ENCODE assay signal across 36 cellular contexts in the genomic region with DNA sequence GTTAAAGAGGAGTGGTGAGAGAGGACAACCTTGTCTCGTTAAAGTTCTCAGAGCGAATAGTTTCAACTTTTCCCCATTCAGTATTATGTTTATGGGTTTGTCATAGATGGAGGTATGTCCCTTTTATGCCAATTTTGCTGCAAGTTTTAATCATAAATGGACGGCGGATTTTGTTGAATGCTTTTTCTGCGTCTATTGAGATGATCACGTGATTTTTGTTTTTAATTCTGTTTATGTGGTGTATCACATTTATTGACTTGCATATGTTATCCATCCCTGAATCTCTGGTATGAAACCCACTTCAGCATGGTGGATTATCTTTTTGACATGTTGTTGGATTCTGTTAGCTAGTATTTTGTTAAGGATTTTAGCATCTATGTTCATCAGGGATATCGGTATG.
DNase-seq lines count a peak whose midpoint lies in the region; ATAC-seq, FAIRE-seq and TF ChIP-seq lines count a peak whose summit lies in the region.
"Had no signal": no experiment of that assay in that cellular context is flagged by ENCODE, and none has a peak within 500 bp of the region (broad histone marks: within the 10 kb centered on the region; RNA-seq: fewer than 3 reads in every experiment).

No MANE protein-coding gene starts in this region.

- no peak for FAIRE-seq in HepG2 (lab: Jason Lieb, UNC)
- FAIRE-seq in K562 (lab: Jason Lieb, UNC), result no peak
- FAIRE-seq: A204.1, A549, D721Med had no signal

- H3K36me3 ChIP-seq in HepG2 (replicated peaks in 1 of 2; ENCODE audit: control insufficient read depth in 1 of 2, insufficient read depth in 2 of 2, low read length in 2 of 2) (no peaks in the 10 kb centered on the region), right lobe of liver (no peaks in the 10 kb centered on the region), PC-9 (ENCODE audit: low read depth) (no peaks in the 10 kb centered on the region), K562 (ENCODE audit: control insufficient read depth, insufficient read depth, low read length) (no peaks in the 10 kb centered on the region), endodermal cell (ENCODE audit: control insufficient read depth, insufficient read depth, low read length) (no peaks in the 10 kb centered on the region)
- H3K36me3 ChIP-seq: BE2C; BLaER1; BLaER1 treated with 17β-estradiol and CSF1 and Interleukin-3, amounts not matched to agents 10 nM and 100 nM had no signal

- CTCF ChIA-PET in HepG2 (lab: Yijun Ruan, JAX; ENCODE audit: low intra/inter-chr PET ratio, low total read pairs), result no interaction called here
- CTCF ChIA-PET in PC-9 (lab: Charles Lee), result no interaction called here
- CTCF ChIA-PET in K562 (lab: Yijun Ruan, JAX; ENCODE audit: low intra/inter-chr PET ratio), result no interaction called here

- TF ChIP-seq EP300 in HepG2 (IDR thresholded peaks at IDR 0.05; ENCODE audit: low read depth in 2 of 2, low read length in 2 of 2) (no peak), HepG2 (CRISPR knock-in tag; IDR thresholded peaks at IDR 0.05; ENCODE audit: borderline replicate concordance) (no peak), K562 (IDR thresholded peaks at IDR 0.05; ENCODE audit: low read length) (no peak)

- peaks cover 3% of the 10 kb centered on the region for H3K36me3 Mint-ChIP-seq in endodermal cell (ENCODE audit: low read depth)
- H3K36me3 Mint-ChIP-seq: CD14-positive monocyte; CD4-positive, alpha-beta memory T cell; CD4-positive, CD25-positive, alpha-beta regulatory T cell; CD8-positive, alpha-beta memory T cell; CD8-positive, alpha-beta T cell had no signal

- no peaks in the 10 kb centered on the region for H3K9me1 ChIP-seq in K562 (ENCODE audit: control insufficient read depth, insufficient read depth, low read length)

- H3K9me2 ChIP-seq in PC-9 (ENCODE audit: insufficient read depth), result no peaks in the 10 kb centered on the region

- H3K79me2 ChIP-seq in HepG2 (ENCODE audit: insufficient read depth, low read length), result no peaks in the 10 kb centered on the region
- no peaks in the 10 kb centered on the region for H3K79me2 ChIP-seq in PC-9 (ENCODE audit: low read depth)
- no peaks in the 10 kb centered on the region for H3K79me2 ChIP-seq in K562 (ENCODE audit: control insufficient read depth, insufficient read depth, low read length)

- TF ChIP-seq POLR2A in HepG2 (IDR thresholded peaks at IDR 0.05; ENCODE audit: insufficient read depth in 1 of 2, low read depth in 2 of 2, low read length in 2 of 2), result no peak
- TF ChIP-seq POLR2A in right lobe of liver (IDR thresholded peaks at IDR 0.05), result no peak
- TF ChIP-seq POLR2A in K562 (conservative IDR thresholded peaks at IDR 0.05), result no peak

- H3K27ac Mint-ChIP-seq in endodermal cell, result no peak overlapping the region
- H3K27ac Mint-ChIP-seq: B cell; CD14-positive monocyte; CD4-positive, alpha-beta memory T cell; CD4-positive, alpha-beta T cell; CD4-positive, CD25-positive, alpha-beta regulatory T cell; CD8-positive, alpha-beta memory T cell; CD8-positive, alpha-beta T cell had no signal

- POLR2A ChIA-PET in HepG2 (lab: Yijun Ruan, JAX), result no interaction called here
- POLR2A ChIA-PET in PC-9 (lab: Charles Lee; ENCODE audit: unreplicated experiment), result interaction anchor here (0.6 kb wide), 1 partner anchor 1519 kb away, joined by 3 read pairs; no protein-coding TSS in a partner anchor
- POLR2A ChIA-PET in K562 (lab: Yijun Ruan, JAX), result no interaction called here

- H3K27me3 ChIP-seq in HepG2 (ENCODE audit: control insufficient read depth in 1 of 2, insufficient read depth in 2 of 2, low read length in 2 of 2), result no peaks in the 10 kb centered on the region
- no peaks in the 10 kb centered on the region for H3K27me3 ChIP-seq in right lobe of liver
- no peaks in the 10 kb centered on the region for H3K27me3 ChIP-seq in PC-9 (ENCODE audit: insufficient read depth, low read depth)
- no peaks in the 10 kb centered on the region for H3K27me3 ChIP-seq in K562 (ENCODE audit: control insufficient read depth in 2 of 2, insufficient read depth in 2 of 2, low read length in 2 of 2)
- no peaks in the 10 kb centered on the region for H3K27me3 ChIP-seq in endodermal cell (ENCODE audit: control insufficient read depth, insufficient read depth, low read length, poor library complexity, severe bottlenecking)
- H3K27me3 ChIP-seq: BE2C; BLaER1; BLaER1 treated with 17β-estradiol and CSF1 and Interleukin-3, amounts not matched to agents 10 nM and 100 nM had no signal

- H3K4me2 ChIP-seq in HepG2 (ENCODE audit: low read depth, low read length) (no peak overlapping the region), PC-9 (no peak overlapping the region), K562 (ENCODE audit: insufficient read depth, low read length) (no peak overlapping the region)
- H3K4me2 ChIP-seq: A549; BLaER1; BLaER1 treated with 17β-estradiol and CSF1 and Interleukin-3, amounts not matched to agents 10 nM and 100 nM had no signal

- no peak for TF ChIP-seq CTCF in HepG2 (CRISPR knock-in tag; IDR thresholded peaks at IDR 0.05)
- TF ChIP-seq CTCF in right lobe of liver (IDR thresholded peaks at IDR 0.05), result no peak
- no peak for TF ChIP-seq CTCF in PC-9 (conservative IDR thresholded peaks at IDR 0.05)
- no peak for TF ChIP-seq CTCF in K562 (IDR thresholded peaks at IDR 0.05 in 2 of 3, conservative IDR thresholded peaks at IDR 0.05 in 1 of 3; ENCODE audit: insufficient read depth in 2 of 3, low read depth in 1 of 3, low read length in 3 of 3)
- TF ChIP-seq CTCF in endodermal cell (conservative IDR thresholded peaks at IDR 0.05), result no peak

- intact Hi-C loops in HepG2 (cut with micrococcal nuclease; ENCODE audit: unreplicated experiment) (no loop called here), right lobe of liver (cut with DNase I) (no loop called here), PC-9 (cut with micrococcal nuclease; ENCODE audit: unreplicated experiment) (no loop called here), K562 (cut with micrococcal nuclease) (no loop called here)

- 15% methylated on average over 7 of the region's 7 CpGs for WGBS in HepG2 (ENCODE audit: low lambda C conversion rate)
- WGBS in right lobe of liver (ENCODE audit: insufficient coverage, low coverage, low lambda C conversion rate, missing lambda C conversion rate), result 79% methylated on average over 7 of the region's 7 CpGs
- WGBS in K562 (ENCODE audit: insufficient coverage, low coverage, missing lambda C conversion rate), result 0% methylated on average over 7 of the region's 7 CpGs
- 97% methylated on average over 7 of the region's 7 CpGs for WGBS in endodermal cell (ENCODE audit: insufficient coverage in 1 of 2, insufficient read length in 1 of 2), 2 experiments

- in situ Hi-C loops in HepG2 (cut with HindIII; ENCODE audit: extremely low pct_ligation_motif_present, low pct_unique_long_range_greater_than_20kb), result no loop called here
- in situ Hi-C loops in K562 (cut with MboI), result no loop called here

- H3K27ac ChIP-seq in HepG2 (ENCODE audit: extremely low read length, insufficient read depth, low read length) (no peak overlapping the region), right lobe of liver (no peak overlapping the region), PC-9 (no peak overlapping the region), K562 (ENCODE audit: extremely low read depth, low read depth, low read length) (no peak overlapping the region), endodermal cell (ENCODE audit: low read depth, low read length) (no peak overlapping the region)
- H3K27ac ChIP-seq: 22Rv1; A549; BLaER1; BLaER1 treated with 17β-estradiol and CSF1 and Interleukin-3, amounts not matched to agents 10 nM and 100 nM; C4-2B had no signal

- no peaks in the 10 kb centered on the region for H3F3A ChIP-seq in PC-9 (ENCODE audit: insufficient read depth, low read depth)

- H3K4me3 ChIP-seq in HepG2 (replicated peaks in 1 of 3; ENCODE audit: insufficient read depth in 1 of 3, low read depth in 2 of 3, low read length in 3 of 3) (no peak overlapping the region), right lobe of liver (no peak overlapping the region), PC-9 (no peak overlapping the region), K562 (no peak overlapping the region), endodermal cell (ENCODE audit: low read length) (peak overlapping the region; percentile 36)
- H3K4me3 ChIP-seq: A549; BLaER1; BLaER1 treated with 17β-estradiol and CSF1 and Interleukin-3, amounts not matched to agents 10 nM and 100 nM had no signal

- DNase-seq in HepG2 (ENCODE audit: low spot score), result no peak
- DNase-seq in right lobe of liver, result no peak
- DNase-seq in PC-9, result no peak
- no peak for DNase-seq in K562 (ENCODE audit: extremely low read depth in 1 of 4, low spot score in 3 of 4)
- DNase-seq in endodermal cell, result no peak
- DNase-seq in NK-92 treated with Interleukin-12 subunit alpha and Interleukin-12 subunit beta, amount 100 ng/mL, for 24 hours (lab: John Stamatoyannopoulos, UW), result no peak
- DNase-seq in NCI-H1105 (lab: John Stamatoyannopoulos, UW), result no peak
- DNase-seq in EL, result no peak
- DNase-seq: 8988T; ACHN; AML-193; BE2C; C1 segment of cervical spinal cord; Caco-2; Calu3; CD4-positive, alpha-beta memory T cell; CD4-positive, alpha-beta T cell; CD4-positive, CD25-positive, alpha-beta regulatory T cell; CD8-positive, alpha-beta memory T cell; CD8-positive, alpha-beta T cell; COR-L47; DMS 273 treated with DMSO at 0.1 percent for 48 hours; DMS153; DMS53; DMS79; DMS79 treated with DMSO at 0.1 percent for 48 hours; DND-41 had no signal

- H3K9me3 ChIP-seq in HepG2 (ENCODE audit: low read length) (peaks cover 72% of the 10 kb centered on the region), right lobe of liver (no peaks in the 10 kb centered on the region), PC-9 (ENCODE audit: insufficient read depth, low read depth) (no peaks in the 10 kb centered on the region), K562 (replicated peaks; ENCODE audit: control insufficient read depth, insufficient read depth, low read depth, low read length) (no peaks in the 10 kb centered on the region), endodermal cell (ENCODE audit: control insufficient read depth, low read length) (peaks cover 44% of the 10 kb centered on the region)
- H3K9me3 ChIP-seq: A549, BE2C, BLaER1, Caco-2 had no signal

- TF ChIP-seq RAD21 in HepG2 (CRISPR knock-in tag; IDR thresholded peaks at IDR 0.05), result no peak
- TF ChIP-seq RAD21 in K562 (CRISPR knock-in tag; conservative IDR thresholded peaks at IDR 0.05 in 1 of 2, IDR thresholded peaks at IDR 0.05 in 1 of 2), result no peak

- no peak overlapping the region for H2AFZ ChIP-seq in HepG2 (ENCODE audit: low read length)
- 0 out of 2 replicates have a peak overlapping the region, but pooled peaks have one; percentile 51 for H2AFZ ChIP-seq in PC-9
- no peak overlapping the region for H2AFZ ChIP-seq in K562 (ENCODE audit: low read depth, low read length)

- no peaks in the 10 kb centered on the region for H3K4me1 Mint-ChIP-seq in endodermal cell
- H3K4me1 Mint-ChIP-seq: B cell; CD14-positive monocyte; CD4-positive, alpha-beta memory T cell; CD4-positive, CD25-positive, alpha-beta regulatory T cell; CD8-positive, alpha-beta memory T cell had no signal

- H3K4me3 Mint-ChIP-seq in endodermal cell, result no peak overlapping the region
- H3K4me3 Mint-ChIP-seq: B cell; CD14-positive monocyte; CD4-positive, alpha-beta memory T cell; CD4-positive, alpha-beta T cell; CD4-positive, CD25-positive, alpha-beta regulatory T cell; CD8-positive, alpha-beta memory T cell; CD8-positive, alpha-beta T cell had no signal

- H4K20me1 ChIP-seq in HepG2 (ENCODE audit: insufficient read depth, low read length), result no peaks in the 10 kb centered on the region
- no peaks in the 10 kb centered on the region for H4K20me1 ChIP-seq in PC-9 (ENCODE audit: insufficient read depth)
- H4K20me1 ChIP-seq in K562 (replicated peaks; ENCODE audit: control insufficient read depth, insufficient read depth, low read length), result no peaks in the 10 kb centered on the region
- H4K20me1 ChIP-seq: BLaER1; BLaER1 treated with 17β-estradiol and CSF1 and Interleukin-3, amounts not matched to agents 10 nM and 100 nM had no signal

- no peaks in the 10 kb centered on the region for H3K4me1 ChIP-seq in HepG2 (ENCODE audit: insufficient read depth, low read length)
- no peaks in the 10 kb centered on the region for H3K4me1 ChIP-seq in right lobe of liver
- no peaks in the 10 kb centered on the region for H3K4me1 ChIP-seq in PC-9 (replicated peaks; ENCODE audit: insufficient read depth)
- no peaks in the 10 kb centered on the region for H3K4me1 ChIP-seq in K562 (replicated peaks in 1 of 2; ENCODE audit: control insufficient read depth in 2 of 2, insufficient read depth in 2 of 2, low read length in 2 of 2)
- no peaks in the 10 kb centered on the region for H3K4me1 ChIP-seq in endodermal cell (ENCODE audit: control insufficient read depth, insufficient read depth, low read length)
- H3K4me1 ChIP-seq: A549; BLaER1; BLaER1 treated with 17β-estradiol and CSF1 and Interleukin-3, amounts not matched to agents 10 nM and 100 nM; Caco-2 had no signal

- BruUV-seq in HepG2 (replicated peaks; lab: Mats Ljungman, UMichigan) (no TSS peak), PC-9 (replicated peaks; lab: Mats Ljungman, UMichigan) (no TSS peak), K562 (replicated peaks; lab: Mats Ljungman, UMichigan) (no TSS peak)

- H3K9me3 Mint-ChIP-seq in endodermal cell, result peaks cover 32% of the 10 kb centered on the region

- ATAC-seq in HepG2 (no peak), right lobe of liver (no peak), K562 (no peak)
- ATAC-seq: A549; CD8-positive, alpha-beta T cell had no signal

- H3K27me3 Mint-ChIP-seq in endodermal cell (ENCODE audit: insufficient read depth), result no peaks in the 10 kb centered on the region
- H3K27me3 Mint-ChIP-seq: B cell; CD4-positive, alpha-beta memory T cell; CD4-positive, alpha-beta T cell; CD4-positive, CD25-positive, alpha-beta regulatory T cell; CD8-positive, alpha-beta memory T cell had no signal

- H3K9ac ChIP-seq in HepG2 (ENCODE audit: insufficient read depth, low read depth, low read length), result no peak overlapping the region
- H3K9ac ChIP-seq in K562 (ENCODE audit: insufficient read depth in 1 of 2, low read depth in 2 of 2, low read length in 2 of 2), result no peak overlapping the region
- H3K9ac ChIP-seq in endodermal cell (ENCODE audit: extremely low read depth, low read length, poor library complexity, severe bottlenecking), result no peak overlapping the region
- H3K9ac ChIP-seq: BLaER1; BLaER1 treated with 17β-estradiol and CSF1 and Interleukin-3, amounts not matched to agents 10 nM and 100 nM had no signal
